28 cellular contexts compared by ENCODE assay signal in genomic region chr2:161976300-161976699, GRCh38.
A peak's percentile ranks its signal among the peaks of the same experiment; 100 is the strongest.
DNase-seq lines count a peak whose midpoint lies in the region; ATAC-seq and TF ChIP-seq lines count a peak whose summit lies in the region.
"Had no signal": no experiment of that assay in that cellular context is flagged by ENCODE, and none has a peak within 500 bp of the region (broad histone marks: within the 10 kb centered on the region; RNA-seq: fewer than 3 reads in every experiment).

No MANE protein-coding gene starts in this region.

- TF ChIP-seq POLR2A in stomach (IDR thresholded peaks at IDR 0.05): no peak

- POLR2A ChIA-PET in activated CD4-positive, alpha-beta memory T cell treated with anti-CD3 and anti-CD28 coated beads for 36 hours (lab: Charles Lee): no interaction called here

- intact Hi-C loops in activated CD4-positive, alpha-beta memory T cell treated with anti-CD3 and anti-CD28 coated beads for 36 hours (cut with micrococcal nuclease): no loop called here
- intact Hi-C loops in left lung (cut with DNase I): no loop called here
- intact Hi-C loops in stomach (cut with DNase I; ENCODE audit: low total_unique reads): no loop called here

- TF ChIP-seq CTCF in left lung (IDR thresholded peaks at IDR 0.05) (no peak), stomach (IDR thresholded peaks at IDR 0.05) (no peak), HFFc6 (IDR thresholded peaks at IDR 0.05) (no peak)

- H3K9me3 Mint-ChIP-seq in activated CD8-positive, alpha-beta memory T cell treated with anti-CD3 and anti-CD28 coated beads, Interleukin-2, amount 10 ng/mL, durations not matched to agents 7 days and 5 days (ENCODE audit: low read depth): peaks cover 4% of the 10 kb centered on the region
- H3K9me3 Mint-ChIP-seq in activated CD4-positive, alpha-beta memory T cell treated with anti-CD3 and anti-CD28 coated beads for 36 hours: no peaks in the 10 kb centered on the region
- no peaks in the 10 kb centered on the region for H3K9me3 Mint-ChIP-seq in HFFc6
- H3K9me3 Mint-ChIP-seq: activated naive CD4-positive, alpha-beta T cell treated with anti-CD3 and anti-CD28 coated beads for 36 hours; activated T-cell treated with anti-CD3 and anti-CD28 coated beads, Interleukin-2, amount 50 U/mL, for 72 hours; brain; endodermal cell; H9; type B pancreatic cell had no signal

- no peak for TF ChIP-seq EP300 in stomach (IDR thresholded peaks at IDR 0.05)

- DNase-seq in activated CD8-positive, alpha-beta memory T cell treated with anti-CD3 and anti-CD28 coated beads, Interleukin-2, amount 10 ng/mL, durations not matched to agents 7 days and 5 days: no peak
- DNase-seq in activated CD8-positive, alpha-beta memory T cell treated with anti-CD3 and anti-CD28 coated beads for 24 hours: no peak
- no peak for DNase-seq in activated CD4-positive, alpha-beta memory T cell treated with anti-CD3 and anti-CD28 coated beads for 36 hours
- no peak for DNase-seq in left lung
- no peak for DNase-seq in stomach
- DNase-seq in HFFc6: no peak
- DNase-seq: activated CD4-positive, alpha-beta T cell treated with anti-CD3 and anti-CD28 coated beads for 36 hours; activated naive CD4-positive, alpha-beta T cell treated with anti-CD3 and anti-CD28 coated beads for 36 hours; activated T-cell treated with anti-CD3 and anti-CD28 coated beads, Interleukin-2, amount 50 U/mL, for 72 hours; amniotic stem cell; BE2C; dermis blood vessel endothelial cell; DMS 273 treated with DMSO at 0.1 percent for 48 hours; endodermal cell; H9; left ventricle myocardium superior; NCI-H1048; NCI-H446; NCI-H82 had no signal

- H3K4me3 ChIP-seq in left lung (no peak overlapping the region), stomach (no peak overlapping the region)
- H3K4me3 ChIP-seq: GM12878, SK-N-MC had no signal

- H3K27me3 Mint-ChIP-seq in activated CD8-positive, alpha-beta memory T cell treated with anti-CD3 and anti-CD28 coated beads, Interleukin-2, amount 10 ng/mL, durations not matched to agents 7 days and 5 days: no peaks in the 10 kb centered on the region
- H3K27me3 Mint-ChIP-seq in activated CD4-positive, alpha-beta memory T cell treated with anti-CD3 and anti-CD28 coated beads for 36 hours: no peaks in the 10 kb centered on the region
- no peaks in the 10 kb centered on the region; the same call in none of the 2 replicates for H3K27me3 Mint-ChIP-seq in HFFc6 (ENCODE audit: insufficient read depth)
- H3K27me3 Mint-ChIP-seq: type B pancreatic cell had no signal

- H3K9me3 ChIP-seq in KOPT-K1 (ENCODE audit: insufficient read depth, low read length, poor library complexity, severe bottlenecking) (no peaks in the 10 kb centered on the region), left lung (no peaks in the 10 kb centered on the region), stomach (no peaks in the 10 kb centered on the region)
- H3K9me3 ChIP-seq: BE2C had no signal

- 80 to 95% (median 83%) methylated on average over 1 of the region's 1 CpG for WGBS in stomach, 5 donors

- H3K27me3 ChIP-seq in left lung (no peaks in the 10 kb centered on the region), stomach (no peaks in the 10 kb centered on the region)
- H3K27me3 ChIP-seq: BE2C had no signal

- ATAC-seq in activated CD8-positive, alpha-beta memory T cell treated with anti-CD3 and anti-CD28 coated beads, Interleukin-2, amount 10 ng/mL, durations not matched to agents 7 days and 5 days: no peak
- peak; percentile 23 for ATAC-seq in left lung
- no peak for ATAC-seq in GM18909 (IDR thresholded peaks at IDR 0.05; ENCODE audit: poor library complexity, unreplicated experiment)
- ATAC-seq: activated CD4-positive, alpha-beta T cell treated with anti-CD3 and anti-CD28 coated beads for 36 hours; GM12878; left ventricle myocardium superior had no signal

- H3K27ac Mint-ChIP-seq in activated CD8-positive, alpha-beta memory T cell treated with anti-CD3 and anti-CD28 coated beads, Interleukin-2, amount 10 ng/mL, durations not matched to agents 7 days and 5 days: peak overlapping the region; percentile 77
- H3K27ac Mint-ChIP-seq in activated CD4-positive, alpha-beta memory T cell treated with anti-CD3 and anti-CD28 coated beads for 36 hours: peak overlapping the region; percentile 28
- H3K27ac Mint-ChIP-seq in HFFc6: no peak overlapping the region
- H3K27ac Mint-ChIP-seq: brain, endodermal cell, H9, type B pancreatic cell had no signal

- peak overlapping the region; percentile 34 for H3K4me3 Mint-ChIP-seq in activated CD8-positive, alpha-beta memory T cell treated with anti-CD3 and anti-CD28 coated beads, Interleukin-2, amount 10 ng/mL, durations not matched to agents 7 days and 5 days
- H3K4me3 Mint-ChIP-seq in activated CD4-positive, alpha-beta memory T cell treated with anti-CD3 and anti-CD28 coated beads for 36 hours: no peak overlapping the region
- no peak overlapping the region for H3K4me3 Mint-ChIP-seq in HFFc6
- H3K4me3 Mint-ChIP-seq: activated CD4-positive, alpha-beta T cell treated with anti-CD3 and anti-CD28 coated beads for 36 hours; activated naive CD4-positive, alpha-beta T cell treated with anti-CD3 and anti-CD28 coated beads for 36 hours; brain; endodermal cell; H9; type B pancreatic cell had no signal

- H3K36me3 Mint-ChIP-seq in activated CD8-positive, alpha-beta memory T cell treated with anti-CD3 and anti-CD28 coated beads, Interleukin-2, amount 10 ng/mL, durations not matched to agents 7 days and 5 days: peaks cover 48% of the 10 kb centered on the region
- peaks cover 2% of the 10 kb centered on the region for H3K36me3 Mint-ChIP-seq in activated CD4-positive, alpha-beta memory T cell treated with anti-CD3 and anti-CD28 coated beads for 36 hours
- H3K36me3 Mint-ChIP-seq in HFFc6 (ENCODE audit: low read depth): no peaks in the 10 kb centered on the region
- H3K36me3 Mint-ChIP-seq: type B pancreatic cell had no signal

- CTCF ChIA-PET in activated CD8-positive, alpha-beta memory T cell treated with anti-CD3 and anti-CD28 coated beads, Interleukin-2, amount 10 ng/mL, durations not matched to agents 7 days and 5 days (lab: Charles Lee): no interaction called here
- CTCF ChIA-PET in activated CD4-positive, alpha-beta memory T cell treated with anti-CD3 and anti-CD28 coated beads for 36 hours (lab: Charles Lee): no interaction called here

- H3K27ac ChIP-seq in KOPT-K1 (ENCODE audit: low read depth, low read length, poor library complexity, severe bottlenecking) (peak overlapping the region; percentile 98), left lung (no peak overlapping the region), stomach (no peak overlapping the region)
- H3K27ac ChIP-seq: HL-60, KMS-11, RWPE1, SK-N-MC had no signal

- H3K36me3 ChIP-seq in KOPT-K1 (ENCODE audit: insufficient read depth, low read length): no peaks in the 10 kb centered on the region
- no peaks in the 10 kb centered on the region for H3K36me3 ChIP-seq in left lung
- no peaks in the 10 kb centered on the region for H3K36me3 ChIP-seq in stomach
- H3K36me3 ChIP-seq: BE2C had no signal

- H3K4me1 Mint-ChIP-seq in activated CD8-positive, alpha-beta memory T cell treated with anti-CD3 and anti-CD28 coated beads, Interleukin-2, amount 10 ng/mL, durations not matched to agents 7 days and 5 days: peaks cover 68% of the 10 kb centered on the region
- H3K4me1 Mint-ChIP-seq in activated CD4-positive, alpha-beta memory T cell treated with anti-CD3 and anti-CD28 coated beads for 36 hours (ENCODE audit: low read depth): peaks cover 42% of the 10 kb centered on the region
- peaks cover 17% of the 10 kb centered on the region; the same call in 1 of the 2 replicates for H3K4me1 Mint-ChIP-seq in HFFc6 (ENCODE audit: low read depth)
- H3K4me1 Mint-ChIP-seq: brain, endodermal cell had no signal

- H3K4me1 ChIP-seq in left lung (peaks cover 0 to 4% of the 10 kb centered on the region in 2 donors), stomach (no peaks in the 10 kb centered on the region)
- H3K4me1 ChIP-seq: BE2C had no signal
